ENCODE assay signal across 9 cellular contexts in the genomic region with DNA sequence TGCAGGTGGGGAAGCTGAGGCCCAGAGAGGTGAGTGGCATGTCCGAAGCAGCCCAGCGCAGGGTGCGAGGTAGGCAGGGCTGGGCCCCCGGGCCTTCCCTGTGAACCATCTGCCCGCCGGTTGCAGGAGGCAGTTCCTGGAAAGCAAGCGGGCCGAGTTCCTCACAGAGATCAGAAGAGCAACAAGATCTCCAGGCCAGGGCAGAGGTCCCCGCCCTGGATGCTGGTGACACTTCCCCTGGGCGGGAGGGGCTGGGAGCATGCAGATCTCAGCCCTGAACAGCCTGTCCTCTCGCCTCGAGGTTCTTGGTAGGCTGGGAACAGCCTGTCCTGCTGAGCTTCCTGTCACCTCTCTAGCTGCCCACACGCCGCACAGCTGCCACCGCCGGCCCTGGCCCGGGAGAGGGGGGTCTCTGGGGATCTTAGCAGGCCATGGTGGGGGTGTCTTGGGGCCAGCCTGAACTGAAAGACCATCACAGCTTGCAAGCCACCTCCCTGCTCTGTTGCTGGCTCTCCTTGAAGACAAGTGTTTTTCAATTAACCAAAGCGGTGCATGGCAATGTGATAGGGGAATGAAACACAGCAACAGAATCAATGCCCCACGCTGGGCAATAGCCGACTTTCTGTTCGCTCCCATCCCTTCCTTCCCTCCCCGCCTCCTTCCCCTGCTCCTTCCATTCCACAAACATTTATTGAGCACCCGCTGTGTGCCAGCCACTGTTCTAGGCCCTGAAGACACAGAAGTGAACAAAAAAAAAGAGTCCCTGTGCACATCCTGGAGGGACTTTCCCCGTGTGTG. TPM values are rescaled to one million over a fixed set of nuclear protein-coding genes. Genes with fewer than 3 reads are reported as not detected.
A peak's percentile ranks its signal among the peaks of the same experiment; 100 is the strongest.
DNase-seq lines count a peak whose midpoint lies in the region; ATAC-seq, FAIRE-seq and TF ChIP-seq lines count a peak whose summit lies in the region.
"Had no signal": no experiment of that assay in that cellular context is flagged by ENCODE, and none has a peak within 500 bp of the region (broad histone marks: within the 10 kb centered on the region; RNA-seq: fewer than 3 reads in every experiment).

No MANE protein-coding gene starts in this region.

- no peak for FAIRE-seq in HTR-8/SVneo (lab: Jason Lieb, UNC)

- TF ChIP-seq CTCF in right atrium auricular region (IDR thresholded peaks at IDR 0.05): no peak

- no peaks in the 10 kb centered on the region for H3K9me3 ChIP-seq in right atrium auricular region

- no peaks in the 10 kb centered on the region for H3K36me3 ChIP-seq in right atrium auricular region

- no peak overlapping the region for H3K4me3 ChIP-seq in right atrium auricular region

- peaks cover 0 to 23% of the 10 kb centered on the region in 2 donors for H3K4me1 ChIP-seq in right atrium auricular region

- DNase-seq in MV-4-11 (lab: John Stamatoyannopoulos, UW): peak; percentile 96
- peak; percentile 57 for DNase-seq in activated T-cell treated with anti-CD3 and anti-CD28 coated beads for 24 hours (ENCODE audit: low read depth)
- DNase-seq in right atrium auricular region (ENCODE audit: low spot score): peak; percentile 87
- DNase-seq in stimulated activated CD4-positive, alpha-beta T cell treated with anti-CD3 and anti-CD28 coated beads, Interleukin-4, amount 100 ng/mL, for 48 hours (ENCODE audit: low read depth in 2 of 2): peak; percentile 61 to 73
- no peak for DNase-seq in NCI-H446 treated with DMSO at 0.1 percent for 48 hours (lab: John Stamatoyannopoulos, UW)
- DNase-seq in HPDE6-E6E7 (ENCODE audit: extremely low spot score): no peak
- DNase-seq in HTR-8/SVneo (ENCODE audit: insufficient read length, low spot score): no peak

- ATAC-seq in GM19395 (IDR thresholded peaks at IDR 0.05; ENCODE audit: unreplicated experiment): peak; percentile 42

- H3K27me3 ChIP-seq in right atrium auricular region: no peaks in the 10 kb centered on the region

- H3K27ac ChIP-seq in right atrium auricular region: peak overlapping the region; percentile 71 to 81

RNA-seq across cellular contexts. Expression of gene SOCS1, which starts 31.7 kb away (rescaled TPM):
- 1 to 10 TPM; 4.7 to 5.5 TPM for total RNA-seq in right atrium auricular region

RNA-seq across cellular contexts. Expression of gene TNP2, which starts 44.8 kb away (rescaled TPM):
- not detected for total RNA-seq in right atrium auricular region
- total RNA-seq: IMR-90 had no signal

RNA-seq across cellular contexts. Expression of gene PRM3, which starts 49.1 kb away (rescaled TPM):
- total RNA-seq in right atrium auricular region: not detected
- total RNA-seq: IMR-90 had no signal

RNA-seq across cellular contexts. Expression of gene PRM2, which starts 52.0 kb away (rescaled TPM):
- total RNA-seq in right atrium auricular region: not detected
- total RNA-seq: IMR-90 had no signal

RNA-seq across cellular contexts. Expression of gene PRM1, which starts 56.8 kb away (rescaled TPM):
- total RNA-seq in right atrium auricular region: not detected
- total RNA-seq: IMR-90 had no signal

Comparison
In these comparisons a context has a peak if more than half of its experiments do, and no peak if none do; other contexts are left out.
1. DNase-seq: peak in MV-4-11 (single experiment), activated T-cell treated with anti-CD3 and anti-CD28 coated beads for 24 hours (single experiment), right atrium auricular region (single experiment) and stimulated activated CD4-positive, alpha-beta T cell treated with anti-CD3 and anti-CD28 coated beads, Interleukin-4, amount 100 ng/mL, for 48 hours (2 of 2); none in NCI-H446 treated with DMSO at 0.1 percent for 48 hours (single experiment), HPDE6-E6E7 (single experiment) and HTR-8/SVneo (single experiment).